ENCODE assay signal across 1 cellular context in the genomic region with DNA sequence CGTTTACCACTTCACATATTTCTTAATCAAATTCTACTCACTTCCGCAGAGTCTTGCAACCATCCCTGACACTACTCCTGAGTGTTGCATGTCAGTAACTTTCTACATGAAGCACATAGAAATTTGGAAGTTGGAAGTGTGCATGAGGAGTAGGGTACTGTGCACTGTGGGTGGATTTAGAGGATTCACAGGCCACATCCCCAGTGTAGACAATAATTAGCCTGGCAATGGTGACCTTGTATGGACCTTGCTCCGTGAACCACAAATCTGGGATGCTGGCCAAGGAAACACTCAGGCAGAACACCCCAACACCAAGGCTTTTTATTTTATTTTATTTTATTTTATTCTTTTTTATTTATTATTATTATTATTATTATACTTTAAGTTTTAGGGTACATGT.
TF ChIP-seq lines count a peak whose summit lies in the region.

No MANE protein-coding gene starts in this region.

TF ChIP-seq in liver, 16 proteins besides CTCF, POLR2A, EP300 and RAD21 (continued from another document):
- TF ChIP-seq, protein P1, sequence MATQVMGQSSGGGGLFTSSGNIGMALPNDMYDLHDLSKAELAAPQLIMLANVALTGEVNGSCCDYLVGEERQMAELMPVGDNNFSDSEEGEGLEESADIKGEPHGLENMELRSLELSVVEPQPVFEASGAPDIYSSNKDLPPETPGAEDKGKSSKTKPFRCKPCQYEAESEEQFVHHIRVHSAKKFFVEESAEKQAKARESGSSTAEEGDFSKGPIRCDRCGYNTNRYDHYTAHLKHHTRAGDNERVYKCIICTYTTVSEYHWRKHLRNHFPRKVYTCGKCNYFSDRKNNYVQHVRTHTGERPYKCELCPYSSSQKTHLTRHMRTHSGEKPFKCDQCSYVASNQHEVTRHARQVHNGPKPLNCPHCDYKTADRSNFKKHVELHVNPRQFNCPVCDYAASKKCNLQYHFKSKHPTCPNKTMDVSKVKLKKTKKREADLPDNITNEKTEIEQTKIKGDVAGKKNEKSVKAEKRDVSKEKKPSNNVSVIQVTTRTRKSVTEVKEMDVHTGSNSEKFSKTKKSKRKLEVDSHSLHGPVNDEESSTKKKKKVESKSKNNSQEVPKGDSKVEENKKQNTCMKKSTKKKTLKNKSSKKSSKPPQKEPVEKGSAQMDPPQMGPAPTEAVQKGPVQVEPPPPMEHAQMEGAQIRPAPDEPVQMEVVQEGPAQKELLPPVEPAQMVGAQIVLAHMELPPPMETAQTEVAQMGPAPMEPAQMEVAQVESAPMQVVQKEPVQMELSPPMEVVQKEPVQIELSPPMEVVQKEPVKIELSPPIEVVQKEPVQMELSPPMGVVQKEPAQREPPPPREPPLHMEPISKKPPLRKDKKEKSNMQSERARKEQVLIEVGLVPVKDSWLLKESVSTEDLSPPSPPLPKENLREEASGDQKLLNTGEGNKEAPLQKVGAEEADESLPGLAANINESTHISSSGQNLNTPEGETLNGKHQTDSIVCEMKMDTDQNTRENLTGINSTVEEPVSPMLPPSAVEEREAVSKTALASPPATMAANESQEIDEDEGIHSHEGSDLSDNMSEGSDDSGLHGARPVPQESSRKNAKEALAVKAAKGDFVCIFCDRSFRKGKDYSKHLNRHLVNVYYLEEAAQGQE (IDR thresholded peaks at IDR 0.05) = no peak
